Comparison of ENCODE assay signal across 19 cellular contexts in the genomic region with DNA sequence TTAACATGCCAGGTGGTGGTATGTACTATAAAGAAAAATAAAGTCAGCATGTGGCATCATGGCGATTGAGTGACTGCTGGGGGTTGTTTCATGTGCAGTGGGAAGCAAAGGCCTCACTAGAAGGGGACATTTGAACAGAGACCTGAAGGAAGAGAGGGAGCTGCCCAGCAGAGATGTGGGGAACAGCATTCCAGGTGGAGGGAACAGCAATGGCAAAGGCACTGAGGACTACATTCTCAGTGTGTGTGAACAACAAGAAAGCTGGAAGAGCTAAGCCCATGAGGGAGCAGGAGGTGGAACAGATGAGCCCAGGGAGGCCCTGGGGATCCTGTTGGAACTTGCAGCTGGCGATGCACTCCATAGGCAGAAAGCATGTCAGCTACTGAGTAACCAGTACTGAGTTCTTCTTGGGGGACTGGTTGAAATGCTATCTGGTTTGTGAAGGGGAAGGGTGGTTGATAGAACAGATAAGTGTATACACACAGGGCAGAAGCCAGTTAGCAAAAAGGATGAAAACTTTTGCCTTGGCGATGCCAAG. TPM values are rescaled to one million over a fixed set of nuclear protein-coding genes. Genes with fewer than 3 reads are reported as not detected.
DNase-seq lines count a peak whose midpoint lies in the region; ATAC-seq, FAIRE-seq and TF ChIP-seq lines count a peak whose summit lies in the region.
"Had no signal": no experiment of that assay in that cellular context is flagged by ENCODE, and none has a peak within 500 bp of the region (broad histone marks: within the 10 kb centered on the region; RNA-seq: fewer than 3 reads in every experiment).

No MANE protein-coding gene starts in this region.

- H4K20me1 ChIP-seq in keratinocyte (ENCODE audit: control insufficient read depth, extremely low read depth, insufficient read depth, low read length): no peaks in the 10 kb centered on the region
- no peaks in the 10 kb centered on the region for H4K20me1 ChIP-seq in SK-N-SH (ENCODE audit: insufficient read depth)

- H3K4me1 Mint-ChIP-seq in dendritic cell treated with granulocyte-macrophage colony-stimulating factor and Interleukin-4, amounts not matched to agents 40 ng/mL and 50 ng/mL, for 4 days (ENCODE audit: low read depth): no peaks in the 10 kb centered on the region
- H3K4me1 Mint-ChIP-seq in activated T-helper 17 cell treated with anti-CD3 and anti-CD28 coated beads, Interleukin-2, amount 50 U/mL, for 72 hours: no peaks in the 10 kb centered on the region
- no peaks in the 10 kb centered on the region for H3K4me1 Mint-ChIP-seq in effector memory CD8-positive, alpha-beta T cell (ENCODE audit: low read depth in 2 of 2)
- H3K4me1 Mint-ChIP-seq: CD14-positive monocyte; CD8-positive, alpha-beta memory T cell had no signal

- H3K36me3 ChIP-seq in keratinocyte (ENCODE audit: control insufficient read depth in 2 of 2, extremely low read depth in 1 of 2, insufficient read depth in 2 of 2, low read length in 2 of 2) (no peaks in the 10 kb centered on the region), SK-N-SH (replicated peaks in 1 of 2; ENCODE audit: control insufficient read depth in 1 of 2, insufficient read depth in 2 of 2, low read length in 1 of 2) (no peaks in the 10 kb centered on the region)

- no peaks in the 10 kb centered on the region for H3K4me1 ChIP-seq in keratinocyte (ENCODE audit: control insufficient read depth, extremely low read depth, insufficient read depth, low read length)
- H3K4me1 ChIP-seq in SK-N-SH (ENCODE audit: control insufficient read depth in 1 of 2, insufficient read depth in 2 of 2, low read depth in 1 of 2, low read length in 1 of 2): no peaks in the 10 kb centered on the region; a peak in 2 of 4 replicates
- H3K4me1 ChIP-seq: Caco-2 had no signal

- no peaks in the 10 kb centered on the region for H3K9me3 ChIP-seq in keratinocyte (ENCODE audit: control insufficient read depth, low read depth, low read length)
- H3K9me3 ChIP-seq in SK-N-SH: no peaks in the 10 kb centered on the region
- H3K9me3 ChIP-seq: Caco-2 had no signal

- POLR2A ChIA-PET in SK-N-SH (lab: Yijun Ruan, JAX): no interaction called here

- no peaks in the 10 kb centered on the region for H3K9me3 Mint-ChIP-seq in dendritic cell treated with granulocyte-macrophage colony-stimulating factor and Interleukin-4, amounts not matched to agents 40 ng/mL and 50 ng/mL, for 4 days
- H3K9me3 Mint-ChIP-seq in activated T-helper 17 cell treated with anti-CD3 and anti-CD28 coated beads, Interleukin-2, amount 50 U/mL, for 72 hours: no peaks in the 10 kb centered on the region
- H3K9me3 Mint-ChIP-seq in effector memory CD8-positive, alpha-beta T cell: no peaks in the 10 kb centered on the region
- H3K9me3 Mint-ChIP-seq: CD14-positive monocyte; CD8-positive, alpha-beta memory T cell had no signal

- no peaks in the 10 kb centered on the region for H3K9me2 ChIP-seq in SK-N-SH

- no peak overlapping the region for H3K4me2 ChIP-seq in keratinocyte (ENCODE audit: control insufficient read depth, extremely low read depth, insufficient read depth, low read depth, low read length)
- H3K4me2 ChIP-seq in SK-N-SH: no peak overlapping the region

- H3K4me3 Mint-ChIP-seq in dendritic cell treated with granulocyte-macrophage colony-stimulating factor and Interleukin-4, amounts not matched to agents 40 ng/mL and 50 ng/mL, for 4 days: no peak overlapping the region
- no peak overlapping the region for H3K4me3 Mint-ChIP-seq in activated T-helper 17 cell treated with anti-CD3 and anti-CD28 coated beads, Interleukin-2, amount 50 U/mL, for 72 hours
- no peak overlapping the region for H3K4me3 Mint-ChIP-seq in effector memory CD8-positive, alpha-beta T cell
- H3K4me3 Mint-ChIP-seq: CD14-positive monocyte; CD8-positive, alpha-beta memory T cell had no signal

- no peak for TF ChIP-seq CTCF in keratinocyte (optimal IDR thresholded peaks at IDR 0.05 in 1 of 3, IDR thresholded peaks at IDR 0.05 in 1 of 3, conservative IDR thresholded peaks at IDR 0.05 in 1 of 3; ENCODE audit: extremely low read depth in 1 of 3, insufficient read depth in 2 of 3, low read length in 3 of 3)
- no peak for TF ChIP-seq CTCF in SK-N-SH (IDR thresholded peaks at IDR 0.05)

- H3F3A ChIP-seq in SK-N-SH (replicated peaks; ENCODE audit: insufficient read depth): peaks cover 3% of the 10 kb centered on the region

- H3K4me3 ChIP-seq in keratinocyte (ENCODE audit: control insufficient read depth in 2 of 3, extremely low read depth in 1 of 3, insufficient read depth in 2 of 3, low read depth in 1 of 3, low read length in 3 of 3) (no peak overlapping the region), SK-N-SH (ENCODE audit: low read depth in 2 of 2, low read length in 1 of 2) (no peak overlapping the region)
- H3K4me3 ChIP-seq: GM23248 had no signal

- no peak overlapping the region for H3K27ac ChIP-seq in keratinocyte (ENCODE audit: control insufficient read depth, insufficient read depth, low read length)
- H3K27ac ChIP-seq in SK-N-SH (ENCODE audit: low read depth in 2 of 2, low read length in 1 of 2): no peak overlapping the region
- H3K27ac ChIP-seq: 22Rv1, GM23248 had no signal

- TF ChIP-seq RAD21 in SK-N-SH (IDR thresholded peaks at IDR 0.05; ENCODE audit: low read length): no peak

- H3K9ac ChIP-seq in keratinocyte (ENCODE audit: control insufficient read depth, extremely low read depth, insufficient read depth, low read length) (no peak overlapping the region), SK-N-SH (no peak overlapping the region)
- H3K9ac ChIP-seq: GM23248 had no signal

- CTCF ChIA-PET in SK-N-SH (lab: Yijun Ruan, JAX): interaction anchor here (0.9 to 1.9 kb wide), 4 partner anchors 10 to 24 kb away, joined by 3 to 8 read pairs (median 4); no protein-coding TSS in a partner anchor

- 91% methylated on average over 3 of the region's 3 CpGs for WGBS in SK-N-SH (ENCODE audit: low lambda C conversion rate)

- DNase-seq in DMS 273 (lab: John Stamatoyannopoulos, UW; ENCODE audit: unreplicated experiment) (peak; percentile 31), DMS 273 treated with DMSO at 0.1 percent for 48 hours (lab: John Stamatoyannopoulos, UW) (no peak), NCI-H2171 treated with DMSO at 0.1 percent for 48 hours (lab: John Stamatoyannopoulos, UW) (peak; percentile 45), keratinocyte (ENCODE audit: low read depth, low spot score) (no peak), SK-N-SH (no peak)
- no peak for DNase-seq in effector memory CD8-positive, alpha-beta T cell
- DNase-seq: Caco-2; CD8-positive, alpha-beta memory T cell; GM23248; H7 had no signal

- intact Hi-C loops in dendritic cell treated with granulocyte-macrophage colony-stimulating factor and Interleukin-4, amounts not matched to agents 40 ng/mL and 50 ng/mL, for 4 days (cut with micrococcal nuclease): no loop called here

- H3K27me3 ChIP-seq in keratinocyte (ENCODE audit: control insufficient read depth, extremely low read depth, insufficient read depth, low read length) (no peaks in the 10 kb centered on the region), SK-N-SH (ENCODE audit: insufficient read depth) (no peaks in the 10 kb centered on the region)

- peak; percentile 51 for FAIRE-seq in keratinocyte (lab: Jason Lieb, UNC)
- FAIRE-seq: GM18507 had no signal

- ATAC-seq in activated T-helper 17 cell treated with anti-CD3 and anti-CD28 coated beads, Interleukin-2, amount 50 U/mL, for 72 hours (replicated peaks): no peak
- no peak for ATAC-seq in effector memory CD8-positive, alpha-beta T cell (replicated peaks)

- H3K27me3 Mint-ChIP-seq in dendritic cell treated with granulocyte-macrophage colony-stimulating factor and Interleukin-4, amounts not matched to agents 40 ng/mL and 50 ng/mL, for 4 days: no peaks in the 10 kb centered on the region
- H3K27me3 Mint-ChIP-seq in activated T-helper 17 cell treated with anti-CD3 and anti-CD28 coated beads, Interleukin-2, amount 50 U/mL, for 72 hours: no peaks in the 10 kb centered on the region
- no peaks in the 10 kb centered on the region for H3K27me3 Mint-ChIP-seq in effector memory CD8-positive, alpha-beta T cell

- no peaks in the 10 kb centered on the region for H3K36me3 Mint-ChIP-seq in dendritic cell treated with granulocyte-macrophage colony-stimulating factor and Interleukin-4, amounts not matched to agents 40 ng/mL and 50 ng/mL, for 4 days (ENCODE audit: low read depth)
- no peaks in the 10 kb centered on the region for H3K36me3 Mint-ChIP-seq in activated T-helper 17 cell treated with anti-CD3 and anti-CD28 coated beads, Interleukin-2, amount 50 U/mL, for 72 hours (ENCODE audit: low read depth)
- H3K36me3 Mint-ChIP-seq in effector memory CD8-positive, alpha-beta T cell (ENCODE audit: insufficient read depth): no peaks in the 10 kb centered on the region
- H3K36me3 Mint-ChIP-seq: CD14-positive monocyte; CD8-positive, alpha-beta memory T cell had no signal

- H2AFZ ChIP-seq in keratinocyte (ENCODE audit: control insufficient read depth, low read length) (peak overlapping the region; percentile 2), SK-N-SH (ENCODE audit: low read depth) (no peak overlapping the region)
- H2AFZ ChIP-seq: GM23248 had no signal

- dilution Hi-C loops in keratinocyte (cut with MboI; ENCODE audit: extremely low pct_ligation_motif_present, low sequenced_read_pairs): no loop called here

- H3K9me1 ChIP-seq in keratinocyte (ENCODE audit: control insufficient read depth, extremely low read depth, insufficient read depth, low read length): no peaks in the 10 kb centered on the region

- H3K27ac Mint-ChIP-seq in dendritic cell treated with granulocyte-macrophage colony-stimulating factor and Interleukin-4, amounts not matched to agents 40 ng/mL and 50 ng/mL, for 4 days: peak overlapping the region; percentile 25
- H3K27ac Mint-ChIP-seq in activated T-helper 17 cell treated with anti-CD3 and anti-CD28 coated beads, Interleukin-2, amount 50 U/mL, for 72 hours: no peak overlapping the region
- H3K27ac Mint-ChIP-seq in effector memory CD8-positive, alpha-beta T cell: no peak overlapping the region

- TF ChIP-seq EP300 in SK-N-SH (IDR thresholded peaks at IDR 0.05; ENCODE audit: borderline replicate concordance in 1 of 2, low read depth in 1 of 2, low read length in 1 of 2): no peak

- H3K79me2 ChIP-seq in keratinocyte (ENCODE audit: control insufficient read depth, insufficient read depth, low read length) (no peaks in the 10 kb centered on the region), SK-N-SH (ENCODE audit: insufficient read depth) (no peaks in the 10 kb centered on the region)

RNA-seq across cellular contexts. Expression of a gene that starts 29.2 kb away (rescaled TPM):
- polyA plus RNA-seq in keratinocyte: not detected in 3 replicates
- not detected for polyA plus RNA-seq in keratinocyte (2011; ENCODE audit: low read depth)
- polyA plus RNA-seq in keratinocyte (2011; cell fraction: cytosol; rRNA removed): not detected in 2 replicates
- polyA plus RNA-seq in keratinocyte (2011; cell fraction: nucleus; rRNA removed): not detected in 2 replicates
- not detected in 2 replicates for polyA plus RNA-seq in keratinocyte (2012; ENCODE audit: low replicate concordance)
- polyA minus RNA-seq in keratinocyte: not detected in 3 replicates
- polyA minus RNA-seq in keratinocyte (2011; cell fraction: cytosol; rRNA and poly(A)+ RNA removed): not detected
- not detected in 2 replicates for polyA minus RNA-seq in keratinocyte (2011; cell fraction: nucleus; rRNA and poly(A)+ RNA removed)
- total RNA-seq in activated T-helper 17 cell treated with anti-CD3 and anti-CD28 coated beads, Interleukin-2, amount 50 U/mL, for 72 hours: not detected
- polyA plus RNA-seq in SK-N-SH (2012; rRNA removed): 0.02 TPM in 1 of 2 replicates, not detected in the other
- 0.01 and 0.04 TPM in 2 replicates for polyA plus RNA-seq in SK-N-SH (2012; cell fraction: cytosol; rRNA removed)
- polyA plus RNA-seq in SK-N-SH (2012; cell fraction: nucleus; rRNA removed): 0.06 TPM in 1 of 2 replicates, not detected in the other
- total RNA-seq: A673; Caco-2; CD8-positive, alpha-beta memory T cell; Daoy; GM23248; H7; HT1080 had no signal
- polyA plus RNA-seq: BJ; CD14-positive monocyte; CD8-positive, alpha-beta memory T cell; GM23248 had no signal

Comparison
In these comparisons a context has a peak if more than half of its experiments do, and no peak if none do; other contexts are left out.
1. DNase-seq: peak in DMS 273 (single experiment) and NCI-H2171 treated with DMSO at 0.1 percent for 48 hours (single experiment); none in DMS 273 treated with DMSO at 0.1 percent for 48 hours (single experiment), keratinocyte (single experiment), SK-N-SH (single experiment) and effector memory CD8-positive, alpha-beta T cell (0 of 3).